ENCODE assay signal across 8 cellular contexts in the genomic region with DNA sequence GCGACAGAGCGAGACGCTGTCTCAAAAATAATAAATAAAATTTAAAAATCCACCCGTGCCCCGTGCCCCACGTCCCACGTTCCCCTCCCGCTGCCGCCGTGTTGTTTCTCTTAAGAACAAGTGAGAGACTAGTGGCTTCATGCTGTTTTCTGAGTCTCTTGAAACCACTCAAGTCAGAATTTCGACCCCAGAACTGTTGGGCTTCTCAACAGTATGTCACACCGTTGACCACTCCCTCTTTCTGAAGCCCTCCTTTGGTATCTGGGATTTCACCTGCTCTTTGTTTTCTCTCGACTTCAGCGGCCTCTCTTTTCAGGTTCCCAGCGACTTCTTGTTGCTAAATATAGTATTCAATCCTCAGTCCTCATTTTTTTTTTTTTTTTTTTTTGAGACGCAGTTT. TPM values are rescaled to one million over a fixed set of nuclear protein-coding genes. Genes with fewer than 3 reads are reported as not detected.
DNase-seq lines count a peak whose midpoint lies in the region; ATAC-seq and TF ChIP-seq lines count a peak whose summit lies in the region.

No MANE protein-coding gene starts in this region.

- H3K9me3 Mint-ChIP-seq in progenitor cell of endocrine pancreas (ENCODE audit: low read depth): no peaks in the 10 kb centered on the region

- no TSS peak for BruUV-seq in PC-3 (replicated peaks; lab: Mats Ljungman, UMichigan)

- DNase-seq in ELF-1 (ENCODE audit: low read depth, low spot score) (peak; percentile 41), PC-3 (no peak), epithelial cell of proximal tubule (ENCODE audit: low read depth) (no peak), progenitor cell of endocrine pancreas (ENCODE audit: low spot score, unreplicated experiment) (no peak), hippocampal formation (lab: John Stamatoyannopoulos, UW) (no peak), AG20443 (ENCODE audit: low spot score) (no peak), cortex of kidney (lab: John Stamatoyannopoulos, UW) (no peak)

- peak overlapping the region; percentile 93 for H3K4me2 ChIP-seq in PC-3 (ENCODE audit: low read length)

- no peaks in the 10 kb centered on the region; the same call in 1 of the 2 replicates for H3K36me3 ChIP-seq in PC-3 (ENCODE audit: low read depth, low read length)

- CTCF ChIA-PET in PC-3 (lab: Charles Lee): no interaction called here

- H3K4me1 Mint-ChIP-seq in progenitor cell of endocrine pancreas (ENCODE audit: low read depth): peaks cover 9% of the 10 kb centered on the region

- no peaks in the 10 kb centered on the region for H4K20me1 ChIP-seq in PC-3 (ENCODE audit: low read length)

- POLR2A ChIA-PET in PC-3 (lab: Charles Lee; ENCODE audit: unreplicated experiment): no interaction called here

- H3K9me3 ChIP-seq in PC-3 (ENCODE audit: low read length): no peaks in the 10 kb centered on the region

- no peak overlapping the region for H3K27ac ChIP-seq in PC-3 (ENCODE audit: low read length)

- TF ChIP-seq CTCF in PC-3 (conservative IDR thresholded peaks at IDR 0.05; ENCODE audit: low read depth, low read length) (no peak), epithelial cell of proximal tubule (conservative IDR thresholded peaks at IDR 0.05; ENCODE audit: low read depth, low read length) (no peak), progenitor cell of endocrine pancreas (IDR thresholded peaks at IDR 0.05; ENCODE audit: unreplicated experiment) (no peak)

- ATAC-seq in PC-3: no peak
- ATAC-seq in HG03460 (IDR thresholded peaks at IDR 0.05; ENCODE audit: unreplicated experiment): no peak

- H2AFZ ChIP-seq in PC-3 (ENCODE audit: low read length): no peak overlapping the region

- H3K9ac ChIP-seq in PC-3 (ENCODE audit: low read length): peak overlapping the region; percentile 86

- H3K36me3 Mint-ChIP-seq in progenitor cell of endocrine pancreas (ENCODE audit: insufficient read depth): no peaks in the 10 kb centered on the region

- H3K27me3 ChIP-seq in PC-3 (ENCODE audit: low read length): no peaks in the 10 kb centered on the region

- H3K27me3 Mint-ChIP-seq in progenitor cell of endocrine pancreas: no peaks in the 10 kb centered on the region

- H3K4me3 Mint-ChIP-seq in progenitor cell of endocrine pancreas (ENCODE audit: low read depth): peak overlapping the region; percentile 91

- H3F3A ChIP-seq in PC-3 (ENCODE audit: low read length, unreplicated experiment): no peaks in the 10 kb centered on the region

- peaks cover 9% of the 10 kb centered on the region for H3K4me1 ChIP-seq in PC-3 (ENCODE audit: insufficient read depth, low read length)

- peak overlapping the region; percentile 97 for H3K27ac Mint-ChIP-seq in progenitor cell of endocrine pancreas

- H3K4me3 ChIP-seq in PC-3 (ENCODE audit: low read length) (peak overlapping the region; percentile 87), epithelial cell of proximal tubule (ENCODE audit: low read depth, low read length) (peak overlapping the region; percentile 72)

- H3K79me2 ChIP-seq in PC-3 (ENCODE audit: low read length): peaks cover 27% of the 10 kb centered on the region

- intact Hi-C loops in PC-3 (cut with micrococcal nuclease): no loop called here

- H3K9me2 ChIP-seq in PC-3 (replicated peaks; ENCODE audit: low read length): no peaks in the 10 kb centered on the region

RNA-seq across cellular contexts. Expression of a gene that starts 1.0 kb away (rescaled TPM):
- total RNA-seq in PC-3 (2014; rRNA removed) (32.3 and 33.7 TPM in 2 replicates), epithelial cell of proximal tubule (25.5 and 31.0 TPM in 2 replicates), progenitor cell of endocrine pancreas (46.7 and 49.2 TPM in 2 replicates)

RNA-seq across cellular contexts. Expression of a gene that starts 24.7 kb away (rescaled TPM):
- 180 and 214 TPM in 2 replicates for total RNA-seq in PC-3 (2014; rRNA removed)
- 93.2 and 109 TPM in 2 replicates for total RNA-seq in epithelial cell of proximal tubule
- 27.0 and 28.2 TPM in 2 replicates for total RNA-seq in progenitor cell of endocrine pancreas

RNA-seq across cellular contexts. Expression of a gene that starts 34.2 kb away (rescaled TPM):
- total RNA-seq in PC-3 (2014; rRNA removed): not detected in 2 replicates
- 0.17 and 0.29 TPM in 2 replicates for total RNA-seq in epithelial cell of proximal tubule
- total RNA-seq in progenitor cell of endocrine pancreas: 1.3 and 1.4 TPM in 2 replicates

RNA-seq across cellular contexts. Expression of a gene that starts 37.0 kb away (rescaled TPM):
- total RNA-seq in PC-3 (2014; rRNA removed): 79.4 and 122 TPM in 2 replicates
- 123 TPM in 2 replicates for total RNA-seq in epithelial cell of proximal tubule
- 19.0 and 21.4 TPM in 2 replicates for total RNA-seq in progenitor cell of endocrine pancreas
